In genomic region chr1:110260194-110260593, GRCh38 we compare ENCODE assay signal across 22 cellular contexts.
"Had no signal": no experiment of that assay in that cellular context is flagged by ENCODE, and none has a peak within 500 bp of the region (broad histone marks: within the 10 kb centered on the region; RNA-seq: fewer than 3 reads in every experiment).

No MANE protein-coding gene starts in this region.

- H3K27me3 ChIP-seq: right lobe of liver, thyroid gland, vagina had no signal

- ATAC-seq: effector memory CD8-positive, alpha-beta T cell; left lobe of liver; mucosa of descending colon; natural killer cell treated with Interleukin-12 subunit alpha and Interleukin-12 subunit beta and Interleukin-15 and Interleukin-18, amount 100 ng/mL, for 72 hours; right lobe of liver; stimulated activated naive CD8-positive, alpha-beta T cell treated with anti-CD3 and anti-CD28 coated beads, Interleukin-15, amount 100 ng/mL, for 72 hours had no signal

- H3K36me3 ChIP-seq: right lobe of liver, thyroid gland, vagina had no signal

- DNase-seq: effector memory CD8-positive, alpha-beta T cell; head of caudate nucleus; kidney; mesenchymal stem cell; mucosa of descending colon; naive B cell; right lobe of liver; small intestine; stimulated activated CD4-positive, alpha-beta T cell treated with anti-CD3 and anti-CD28 coated beads, Interleukin-1b, Interleukin-23, amount 100 ng/mL, for 48 hours; stimulated activated CD4-positive, alpha-beta T cell treated with anti-CD3 and anti-CD28 coated beads, Interleukin-4, amount 100 ng/mL, for 1 hour; stimulated activated CD8-positive, alpha-beta memory T cell treated with anti-CD3 and anti-CD28 coated beads, Interleukin-4, amount 100 ng/mL, for 48 hours; stimulated activated naive CD4-positive, alpha-beta T cell; stimulated activated naive CD8-positive, alpha-beta T cell treated with anti-CD3 and anti-CD28 coated beads, Interleukin-15, amount 100 ng/mL, for 72 hours; thyroid gland had no signal

- H3K9me3 ChIP-seq: mucosa of descending colon, right lobe of liver, thyroid gland, vagina had no signal

- H3K27ac ChIP-seq: coronary artery, parathyroid adenoma, right lobe of liver, thyroid gland, vagina had no signal

- FAIRE-seq: endometrium, frontal cortex, kidney, small intestine had no signal

- H3K4me1 ChIP-seq: parathyroid adenoma, right lobe of liver, thyroid gland, vagina had no signal

- H3K4me3 ChIP-seq: coronary artery, lung, mucosa of descending colon, right lobe of liver, thyroid gland, vagina had no signal
